Comparison of ENCODE assay signal across 13 cellular contexts in genomic region chr20:9889270-9889981, GRCh38. TPM values are rescaled to one million over a fixed set of nuclear protein-coding genes. Genes with fewer than 3 reads are reported as not detected.
DNase-seq lines count a peak whose midpoint lies in the region; ATAC-seq and TF ChIP-seq lines count a peak whose summit lies in the region.
"Had no signal": no experiment of that assay in that cellular context is flagged by ENCODE, and none has a peak within 500 bp of the region (broad histone marks: within the 10 kb centered on the region; RNA-seq: fewer than 3 reads in every experiment).

No MANE protein-coding gene starts in this region.

- POLR2A ChIA-PET in OCI-LY7 (lab: Charles Lee): interaction anchor here (0.7 to 1.0 kb wide), 2 partner anchors 70 to 109 kb away, joined by 3 read pairs; no protein-coding TSS in a partner anchor

- no peak for TF ChIP-seq CTCF in OCI-LY7 (conservative IDR thresholded peaks at IDR 0.05; ENCODE audit: low read length)
- TF ChIP-seq CTCF in nephron progenitor cell (IDR thresholded peaks at IDR 0.05): no peak

- DNase-seq in NK-92 treated with Interleukin-12 subunit alpha and Interleukin-12 subunit beta, amount 100 ng/mL, for 24 hours (lab: John Stamatoyannopoulos, UW): peak; percentile 5
- DNase-seq in NK-92 (lab: John Stamatoyannopoulos, UW; ENCODE audit: unreplicated experiment) (no peak), OCI-LY7 (ENCODE audit: low spot score) (no peak), memory B cell (ENCODE audit: low spot score in 2 of 2) (no peak), nephron progenitor cell (no peak), NCI-H1092 (lab: John Stamatoyannopoulos, UW) (no peak)
- no peak for DNase-seq in activated CD4-positive, alpha-beta T cell treated with anti-CD3 and anti-CD28 coated beads, Interleukin-2, amount 50 U/mL, for 1 hour
- DNase-seq: 8988T; NCI-H526 treated with DMSO at 0.1 percent for 48 hours; stimulated activated CD4-positive, alpha-beta T cell treated with anti-CD3 and anti-CD28 coated beads, Interleukin-4, amount 100 ng/mL, for 4 hours; thyroid gland had no signal

- 0 out of 2 replicates have a peak overlapping the region, but pooled peaks have one; percentile 26 for H3K4me2 ChIP-seq in OCI-LY7 (ENCODE audit: low read length)

- no peaks in the 10 kb centered on the region for H3K36me3 ChIP-seq in OCI-LY7 (ENCODE audit: insufficient read depth, low read length)
- H3K36me3 ChIP-seq: neutrophil, thyroid gland had no signal

- no peaks in the 10 kb centered on the region for H3K9me2 ChIP-seq in OCI-LY7 (ENCODE audit: insufficient read depth, low read length)

- H3K4me3 Mint-ChIP-seq in memory B cell: peak overlapping the region; percentile 14
- H3K4me3 Mint-ChIP-seq in nephron progenitor cell: no peak overlapping the region

- H3K27ac Mint-ChIP-seq in memory B cell (no peak overlapping the region), nephron progenitor cell (no peak overlapping the region)

- H3K4me1 Mint-ChIP-seq in memory B cell (peaks cover 6% of the 10 kb centered on the region), nephron progenitor cell (no peaks in the 10 kb centered on the region)

- 0 out of 2 replicates have a peak, but pooled peaks cover 10% of the 10 kb centered on the region for H3K9me3 ChIP-seq in OCI-LY7 (ENCODE audit: low read length)
- H3K9me3 ChIP-seq: neutrophil, thyroid gland had no signal

- H4K20me1 ChIP-seq in OCI-LY7 (ENCODE audit: insufficient read depth, low read length): no peaks in the 10 kb centered on the region

- H3K4me3 ChIP-seq in OCI-LY7 (ENCODE audit: low read depth, low read length, poor library complexity, severe bottlenecking): peak overlapping the region; percentile 29
- H3K4me3 ChIP-seq: thyroid gland had no signal

- H3K27me3 Mint-ChIP-seq in memory B cell (peaks cover under 1% of the 10 kb centered on the region), nephron progenitor cell (ENCODE audit: low read depth, poor library complexity) (no peaks in the 10 kb centered on the region)

- BruUV-seq in OCI-LY7 (replicated peaks; lab: Mats Ljungman, UMichigan): no TSS peak

- no peak overlapping the region for H3K27ac ChIP-seq in OCI-LY7 (ENCODE audit: low read depth, low read length, poor library complexity, severe bottlenecking)
- H3K27ac ChIP-seq: neutrophil, thyroid gland had no signal

- H3K36me3 Mint-ChIP-seq in memory B cell (no peaks in the 10 kb centered on the region), nephron progenitor cell (ENCODE audit: low read depth) (no peaks in the 10 kb centered on the region)

- H2AFZ ChIP-seq in OCI-LY7 (ENCODE audit: low read length): peak overlapping the region; percentile 46; the same call in 1 of the 2 replicates

- CTCF ChIA-PET in OCI-LY7 (lab: Charles Lee; ENCODE audit: unreplicated experiment): no interaction called here

- H3K4me1 ChIP-seq in OCI-LY7 (ENCODE audit: insufficient read depth, low read length, poor library complexity, severe bottlenecking): no peaks in the 10 kb centered on the region
- H3K4me1 ChIP-seq: thyroid gland had no signal

- intact Hi-C loops in OCI-LY7 (cut with micrococcal nuclease; ENCODE audit: unreplicated experiment): no loop called here

- H3K9me3 Mint-ChIP-seq in memory B cell (peaks cover 2% of the 10 kb centered on the region), nephron progenitor cell (peaks cover 17% of the 10 kb centered on the region)

- ATAC-seq in HG03159 (IDR thresholded peaks at IDR 0.05; ENCODE audit: unreplicated experiment) (peak; percentile 79), memory B cell (ENCODE audit: low read depth) (peak; percentile 53)

- H3K79me2 ChIP-seq in OCI-LY7 (ENCODE audit: insufficient read depth, low read depth, low read length): no peaks in the 10 kb centered on the region

RNA-seq across cellular contexts. Expression of gene PAK5, which starts 50.5 kb away (rescaled TPM):
- total RNA-seq in OCI-LY7 (2014; rRNA removed; shearing (Covaris generic)): not detected in 2 replicates
- not detected in 2 replicates for total RNA-seq in OCI-LY7 (2022)
